In genomic region chr17:1648582-1649115, GRCh38 we compare ENCODE assay signal across 1 cellular context.
A peak's percentile ranks its signal among the peaks of the same experiment; 100 is the strongest.
TF ChIP-seq lines count a peak whose summit lies in the region.

No MANE protein-coding gene starts in this region.

TF ChIP-seq in HepG2, 621 proteins besides CTCF, POLR2A, EP300 and RAD21 (continues in another document):
- no peak for TF ChIP-seq ZNF619 (CRISPR knock-in tag; IDR thresholded peaks at IDR 0.05)
- 0 out of 2 replicates have a peak, but pooled peaks have one; percentile 45 for TF ChIP-seq HNRNPL (IDR thresholded peaks at IDR 0.05; ENCODE audit: low read depth, low read length)
- peak; percentile 28; the same call in 1 of the 2 replicates for TF ChIP-seq SKIL (CRISPR knock-in tag; IDR thresholded peaks at IDR 0.05; ENCODE audit: borderline replicate concordance)
- TF ChIP-seq DNMT1 (CRISPR knock-in tag; IDR thresholded peaks at IDR 0.05), result no peak
- no peak for TF ChIP-seq KMT2A (CRISPR knock-in tag; IDR thresholded peaks at IDR 0.05)
- TF ChIP-seq HBP1 (CRISPR knock-in tag; IDR thresholded peaks at IDR 0.05; ENCODE audit: low read depth), result no peak
- TF ChIP-seq HIC2 (CRISPR knock-in tag; IDR thresholded peaks at IDR 0.05; ENCODE audit: low read depth), result peak; percentile 33; the same call in 1 of the 2 replicates
- TF ChIP-seq ZXDC (CRISPR knock-in tag; IDR thresholded peaks at IDR 0.05), result no peak
- TF ChIP-seq MAFG (CRISPR knock-in tag; IDR thresholded peaks at IDR 0.05), result no peak
- TF ChIP-seq MYPOP (CRISPR knock-in tag; IDR thresholded peaks at IDR 0.05), result peak; percentile 5; the same call in 1 of the 2 replicates
- TF ChIP-seq ZNF775 (CRISPR knock-in tag; IDR thresholded peaks at IDR 0.05; ENCODE audit: borderline replicate concordance), result no peak
- TF ChIP-seq HNRNPH1 (optimal IDR thresholded peaks at IDR 0.05; ENCODE audit: low read depth, low read length), result no peak
- no peak for TF ChIP-seq ZNF17 (CRISPR knock-in tag; IDR thresholded peaks at IDR 0.05)
- TF ChIP-seq ZNF263 (CRISPR knock-in tag; IDR thresholded peaks at IDR 0.05), result peak; percentile 30; the same call in 1 of the 2 replicates
- no peak for TF ChIP-seq ZNF160 (CRISPR knock-in tag; IDR thresholded peaks at IDR 0.05)
- TF ChIP-seq ZKSCAN8 (CRISPR knock-in tag; IDR thresholded peaks at IDR 0.05; ENCODE audit: borderline replicate concordance), result no peak
- TF ChIP-seq ZNF121 (CRISPR knock-in tag; IDR thresholded peaks at IDR 0.05), result no peak
- no peak for TF ChIP-seq THAP9 (CRISPR knock-in tag; IDR thresholded peaks at IDR 0.05; ENCODE audit: borderline replicate concordance)
- peak; percentile 17; the same call in 1 of the 2 replicates for TF ChIP-seq ZMYM3 (CRISPR knock-in tag; IDR thresholded peaks at IDR 0.05)
- no peak for TF ChIP-seq RARA (CRISPR knock-in tag; IDR thresholded peaks at IDR 0.05)
- TF ChIP-seq ZNF530 (CRISPR knock-in tag; IDR thresholded peaks at IDR 0.05; ENCODE audit: low read depth), result no peak
- no peak for TF ChIP-seq SUZ12 (IDR thresholded peaks at IDR 0.05; ENCODE audit: low read depth, low read length)
- TF ChIP-seq ZNF768 (CRISPR knock-in tag; IDR thresholded peaks at IDR 0.05), result no peak
- TF ChIP-seq ZFP91 (CRISPR knock-in tag; IDR thresholded peaks at IDR 0.05; ENCODE audit: borderline replicate concordance), result peak; percentile 54; the same call in 1 of the 2 replicates
- TF ChIP-seq ZNF513 (CRISPR knock-in tag; conservative IDR thresholded peaks at IDR 0.05), result no peak
- no peak; the same call in 1 of the 2 replicates for TF ChIP-seq ZNF709 (CRISPR knock-in tag; IDR thresholded peaks at IDR 0.05)
- no peak for TF ChIP-seq FOSL1 (CRISPR knock-in tag; IDR thresholded peaks at IDR 0.05; ENCODE audit: borderline replicate concordance)
- 0 out of 2 replicates have a peak, but pooled peaks have one; percentile 25 for TF ChIP-seq ZNF451 (CRISPR knock-in tag; IDR thresholded peaks at IDR 0.05)
- TF ChIP-seq KLF9 (CRISPR knock-in tag; IDR thresholded peaks at IDR 0.05; ENCODE audit: low read depth), result no peak
- TF ChIP-seq RBFOX2 (IDR thresholded peaks at IDR 0.05; ENCODE audit: low read depth, low read length), result no peak
- TF ChIP-seq ZNF770 (CRISPR knock-in tag; IDR thresholded peaks at IDR 0.05), result no peak
- no peak for TF ChIP-seq ZNF383 (CRISPR knock-in tag; IDR thresholded peaks at IDR 0.05; ENCODE audit: borderline replicate concordance)
- TF ChIP-seq HMGA1 (CRISPR knock-in tag; conservative IDR thresholded peaks at IDR 0.05), result no peak
- TF ChIP-seq SIN3A (IDR thresholded peaks at IDR 0.05; ENCODE audit: borderline replicate concordance, low read depth, low read length), result 0 out of 2 replicates have a peak, but pooled peaks have one; percentile 38
- no peak for TF ChIP-seq ZNF615 (CRISPR knock-in tag; IDR thresholded peaks at IDR 0.05; ENCODE audit: borderline replicate concordance)
- no peak for TF ChIP-seq ZEB1 (IDR thresholded peaks at IDR 0.05; ENCODE audit: insufficient replicate concordance, low read depth)
- TF ChIP-seq ZNF678 (CRISPR knock-in tag; IDR thresholded peaks at IDR 0.05), result no peak
- peak; percentile 52; the same call in 1 of the 2 replicates for TF ChIP-seq ZNF7 (CRISPR knock-in tag; IDR thresholded peaks at IDR 0.05)
- TF ChIP-seq ZNF275 (CRISPR knock-in tag; IDR thresholded peaks at IDR 0.05; ENCODE audit: borderline replicate concordance), result no peak
- no peak for TF ChIP-seq ZNF335 (CRISPR knock-in tag; IDR thresholded peaks at IDR 0.05)
- TF ChIP-seq CERS6 (CRISPR knock-in tag; IDR thresholded peaks at IDR 0.05), result no peak
- peak; percentile 38; the same call in 1 of the 2 replicates for TF ChIP-seq ZNF792 (CRISPR knock-in tag; IDR thresholded peaks at IDR 0.05)
- peak; percentile 32; the same call in 1 of the 2 replicates for TF ChIP-seq FOXA3 (CRISPR knock-in tag; IDR thresholded peaks at IDR 0.05)
- TF ChIP-seq NCOA5 (CRISPR knock-in tag; IDR thresholded peaks at IDR 0.05), result no peak
